In the genomic region with DNA sequence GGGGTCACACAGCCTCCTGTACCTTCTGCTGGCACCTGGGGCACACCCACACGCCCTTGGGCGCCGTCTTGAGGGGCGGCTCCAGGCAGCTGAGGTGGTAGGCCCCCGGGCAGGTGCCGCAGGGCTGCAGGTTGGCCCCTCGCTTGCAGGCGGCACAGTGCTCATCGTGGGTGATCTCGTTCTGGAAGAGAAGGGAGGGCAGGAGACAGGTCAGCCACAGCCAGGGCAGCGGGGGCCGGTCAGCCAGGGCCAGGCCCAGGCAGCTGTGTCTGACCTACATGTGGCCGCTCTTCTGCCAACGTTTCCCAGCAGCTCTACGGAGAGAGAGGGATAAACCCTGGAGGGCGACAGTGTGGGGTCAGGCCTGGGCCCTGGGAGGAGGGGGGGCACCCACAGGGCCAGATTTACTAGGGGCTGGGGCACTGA, we compare ENCODE assay signal across 26 cellular contexts.
DNase-seq lines count a peak whose midpoint lies in the region; ATAC-seq, FAIRE-seq and TF ChIP-seq lines count a peak whose summit lies in the region.
"Had no signal": no experiment of that assay in that cellular context is flagged by ENCODE, and none has a peak within 500 bp of the region (broad histone marks: within the 10 kb centered on the region; RNA-seq: fewer than 3 reads in every experiment).

No MANE protein-coding gene starts in this region.

- no peaks in the 10 kb centered on the region for H3K9me2 ChIP-seq in SK-N-SH

- H3K27ac ChIP-seq in SK-N-SH (ENCODE audit: low read depth in 2 of 2, low read length in 1 of 2) (no peak overlapping the region), coronary artery (no peak overlapping the region), kidney (ENCODE audit: low read depth in 2 of 2, low read length in 2 of 2) (no peak overlapping the region)
- H3K27ac ChIP-seq: 22Rv1, C4-2B, PC-9 had no signal

- H3K4me1 ChIP-seq in SK-N-SH (ENCODE audit: control insufficient read depth in 1 of 2, insufficient read depth in 2 of 2, low read depth in 1 of 2, low read length in 1 of 2) (peaks cover 0 to 3% of the 10 kb centered on the region in 2 experiments; a peak in 1 of 4 replicates), kidney (ENCODE audit: control insufficient read depth in 1 of 2, insufficient read depth in 1 of 2, low read depth in 1 of 2, low read length in 2 of 2) (no peaks in the 10 kb centered on the region)
- H3K4me1 ChIP-seq: Caco-2 had no signal

- DNase-seq in SK-N-SH = peak; percentile 54
- DNase-seq in coronary artery (ENCODE audit: low spot score) = peak; percentile 52
- peak; percentile 70 for DNase-seq in kidney
- DNase-seq in sciatic nerve (ENCODE audit: low spot score) = peak; percentile 35
- no peak for DNase-seq in hippocampal formation (lab: John Stamatoyannopoulos, UW)
- DNase-seq: CD8-positive, alpha-beta T cell; MV-4-11; NCI-H1105; NCI-H1436 treated with DMSO at 0.1 percent for 48 hours; NCI-H187 treated with DMSO at 0.1 percent for 48 hours; NCI-H446; NCI-H524 treated with DMSO at 0.1 percent for 48 hours; NCI-H774; PC-9; RPMI8226; SHP77 had no signal

- H3K36me3 ChIP-seq in SK-N-SH (replicated peaks in 1 of 2; ENCODE audit: control insufficient read depth in 1 of 2, insufficient read depth in 2 of 2, low read length in 1 of 2) = no peaks in the 10 kb centered on the region
- H3K36me3 ChIP-seq in kidney (ENCODE audit: control insufficient read depth in 1 of 2, insufficient read depth in 2 of 2, low read length in 2 of 2) = no peaks in the 10 kb centered on the region

- POLR2A ChIA-PET in SK-N-SH (lab: Yijun Ruan, JAX) = no interaction called here

- H3K4me3 ChIP-seq in SK-N-SH (ENCODE audit: low read depth in 2 of 2, low read length in 1 of 2) (no peak overlapping the region), coronary artery (no peak overlapping the region), kidney (ENCODE audit: low read length in 2 of 2) (no peak overlapping the region)
- H3K4me3 ChIP-seq: GM12878, K562, PC-9 had no signal

- no peak for TF ChIP-seq POLR2A in GM18505 (IDR thresholded peaks at IDR 0.05; ENCODE audit: borderline replicate concordance, extremely low read depth, insufficient read depth, insufficient read length)

- H3K4me2 ChIP-seq in SK-N-SH = no peak overlapping the region
- H3K4me2 ChIP-seq: PC-9 had no signal

- ATAC-seq in SK-N-SH treated with all-trans-retinoic acid at 6 μM for 48 hours (no peak), sciatic nerve (no peak), GM19455 (IDR thresholded peaks at IDR 0.05; ENCODE audit: unreplicated experiment) (no peak), GM18505 (IDR thresholded peaks at IDR 0.05; ENCODE audit: unreplicated experiment) (no peak)
- ATAC-seq: CD8-positive, alpha-beta T cell; GM12878; K562 had no signal

- H3F3A ChIP-seq in SK-N-SH (replicated peaks; ENCODE audit: insufficient read depth) = no peaks in the 10 kb centered on the region

- H3K27me3 ChIP-seq in SK-N-SH (ENCODE audit: insufficient read depth) = no peaks in the 10 kb centered on the region

- FAIRE-seq in kidney (lab: Jason Lieb, UNC) = no peak
- FAIRE-seq: G401.6, GM12878, GM19239, K562 had no signal

- intact Hi-C loops in kidney (cut with DNase I) = no loop called here
- intact Hi-C loops in sciatic nerve (cut with DNase I) = no loop called here

- H3K9me3 ChIP-seq in SK-N-SH = no peaks in the 10 kb centered on the region
- H3K9me3 ChIP-seq in kidney (ENCODE audit: control insufficient read depth in 1 of 2, low read length in 2 of 2) = no peaks in the 10 kb centered on the region
- H3K9me3 ChIP-seq: Caco-2 had no signal

- no peaks in the 10 kb centered on the region for H3K79me2 ChIP-seq in SK-N-SH (ENCODE audit: insufficient read depth)

- H3K9ac ChIP-seq in SK-N-SH (no peak overlapping the region), kidney (ENCODE audit: low read length in 2 of 2) (no peak overlapping the region)

- CTCF ChIA-PET in SK-N-SH (lab: Yijun Ruan, JAX) = no interaction called here

- no peak for TF ChIP-seq EP300 in SK-N-SH (IDR thresholded peaks at IDR 0.05; ENCODE audit: borderline replicate concordance in 1 of 2, low read depth in 1 of 2, low read length in 1 of 2)

- no peak overlapping the region for H2AFZ ChIP-seq in SK-N-SH (ENCODE audit: low read depth)
- H2AFZ ChIP-seq: PC-9 had no signal

- TF ChIP-seq RAD21 in SK-N-SH (IDR thresholded peaks at IDR 0.05; ENCODE audit: low read length) = no peak

- TF ChIP-seq CTCF in SK-N-SH (IDR thresholded peaks at IDR 0.05) (no peak), coronary artery (IDR thresholded peaks at IDR 0.05) (no peak), kidney (IDR thresholded peaks at IDR 0.05; ENCODE audit: borderline replicate concordance, extremely low read depth, insufficient read depth) (no peak)

- H4K20me1 ChIP-seq in SK-N-SH (ENCODE audit: insufficient read depth) = no peaks in the 10 kb centered on the region

- 20% methylated on average over 1 of the region's 16 CpGs for WGBS in SK-N-SH (ENCODE audit: low lambda C conversion rate)

TF ChIP-seq in SK-N-SH, 30 proteins besides CTCF, POLR2A, EP300 and RAD21:
- no peak for TF ChIP-seq JUND (IDR thresholded peaks at IDR 0.05)
- TF ChIP-seq, protein P1, sequence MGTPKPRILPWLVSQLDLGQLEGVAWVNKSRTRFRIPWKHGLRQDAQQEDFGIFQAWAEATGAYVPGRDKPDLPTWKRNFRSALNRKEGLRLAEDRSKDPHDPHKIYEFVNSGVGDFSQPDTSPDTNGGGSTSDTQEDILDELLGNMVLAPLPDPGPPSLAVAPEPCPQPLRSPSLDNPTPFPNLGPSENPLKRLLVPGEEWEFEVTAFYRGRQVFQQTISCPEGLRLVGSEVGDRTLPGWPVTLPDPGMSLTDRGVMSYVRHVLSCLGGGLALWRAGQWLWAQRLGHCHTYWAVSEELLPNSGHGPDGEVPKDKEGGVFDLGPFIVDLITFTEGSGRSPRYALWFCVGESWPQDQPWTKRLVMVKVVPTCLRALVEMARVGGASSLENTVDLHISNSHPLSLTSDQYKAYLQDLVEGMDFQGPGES (IDR thresholded peaks at IDR 0.05; ENCODE audit: low read depth, low read length) = no peak
- no peak for TF ChIP-seq TAF1 (IDR thresholded peaks at IDR 0.05; ENCODE audit: borderline replicate concordance, low read depth, low read length)
- no peak for TF ChIP-seq SMC3 (IDR thresholded peaks at IDR 0.05; ENCODE audit: low read depth, low read length)
- TF ChIP-seq FOXJ3 (CRISPR knock-in tag; IDR thresholded peaks at IDR 0.05) = no peak
- TF ChIP-seq YY1 (IDR thresholded peaks at IDR 0.05; ENCODE audit: low read depth) = no peak
- TF ChIP-seq NFIC (IDR thresholded peaks at IDR 0.05; ENCODE audit: borderline replicate concordance) = no peak
- TF ChIP-seq TCF12 (IDR thresholded peaks at IDR 0.05) = no peak
- no peak for TF ChIP-seq SIN3A (IDR thresholded peaks at IDR 0.05; ENCODE audit: borderline replicate concordance, low read depth, low read length)

TF ChIP-seq in SK-N-SH treated with all-trans-retinoic acid at 6 μM for 48 hours, 23 proteins besides CTCF, POLR2A, EP300 and RAD21:
- no peak for TF ChIP-seq BACH2 (CRISPR knock-in tag; IDR thresholded peaks at IDR 0.05; ENCODE audit: borderline replicate concordance)

Comparison
In these comparisons a context has a peak if more than half of its experiments do, and no peak if none do; other contexts are left out.
1. DNase-seq: peak in SK-N-SH (single experiment), coronary artery (single experiment), kidney (single experiment) and sciatic nerve (single experiment); none in hippocampal formation (0 of 2).